ENCODE assay signal across 7 cellular contexts in genomic region chr5:91384671-91385430, GRCh38. TPM values are rescaled to one million over a fixed set of nuclear protein-coding genes. Genes with fewer than 3 reads are reported as not detected.
A peak's percentile ranks its signal among the peaks of the same experiment; 100 is the strongest.
DNase-seq lines count a peak whose midpoint lies in the region; ATAC-seq, FAIRE-seq and TF ChIP-seq lines count a peak whose summit lies in the region.

No MANE protein-coding gene starts in this region.

- POLR2A ChIA-PET in MCF 10A (lab: Yijun Ruan, JAX) = interaction anchor here (0.6 to 4.6 kb wide), 33 partner anchors 9 to 592 kb away, joined by 3 to 105 read pairs (median 13); no protein-coding TSS in a partner anchor

- TF ChIP-seq POLR2A in Peyer's patch (IDR thresholded peaks at IDR 0.05) = no peak

- H3K79me2 ChIP-seq in Loucy (ENCODE audit: insufficient read depth, low read length) = peaks cover 19% of the 10 kb centered on the region

- H3K4me3 ChIP-seq in Loucy (ENCODE audit: low read length, poor library complexity, severe bottlenecking) = peak overlapping the region; percentile 96
- peak overlapping the region in 2 of 4 donors; percentile 69 to 83 for H3K4me3 ChIP-seq in Peyer's patch

- H3K4me3 Mint-ChIP-seq in MCF 10A (ENCODE audit: unreplicated experiment) = peak overlapping the region; percentile 80

- H3K4me1 Mint-ChIP-seq in MCF 10A (ENCODE audit: insufficient read depth, unreplicated experiment) = no peaks in the 10 kb centered on the region

- no peaks in the 10 kb centered on the region for H3K9me3 Mint-ChIP-seq in MCF 10A (ENCODE audit: unreplicated experiment)

- H2AFZ ChIP-seq in Loucy (ENCODE audit: low read length) = no peak overlapping the region

- H3K9ac ChIP-seq in Loucy (ENCODE audit: low read depth, low read length, poor library complexity, severe bottlenecking) = peak overlapping the region; percentile 88

- H3K27me3 ChIP-seq in Loucy (ENCODE audit: insufficient read depth, low read length, poor library complexity, severe bottlenecking) = no peaks in the 10 kb centered on the region
- no peaks in the 10 kb centered on the region for H3K27me3 ChIP-seq in Peyer's patch

- H3K4me1 ChIP-seq in Loucy (ENCODE audit: insufficient read depth, low read length, poor library complexity, severe bottlenecking) (peaks cover 8% of the 10 kb centered on the region), Peyer's patch (no peaks in the 10 kb centered on the region)

- no peaks in the 10 kb centered on the region for H3K9me2 ChIP-seq in Loucy (replicated peaks; ENCODE audit: low read depth, low read length)

- peak overlapping the region; percentile 96 to 99 (median 98) for H3K27ac ChIP-seq in Peyer's patch

- intact Hi-C loops in MCF 10A (cut with micrococcal nuclease) = loop anchor here (1.0 to 2.0 kb wide), 6 partner anchors 34 to 519 kb away; no protein-coding TSS in a partner anchor

- ATAC-seq in GM21576 (IDR thresholded peaks at IDR 0.05; ENCODE audit: unreplicated experiment) = peak; percentile 13

- no peaks in the 10 kb centered on the region for H3K27me3 Mint-ChIP-seq in MCF 10A (ENCODE audit: insufficient read depth, unreplicated experiment)

- no TSS peak for BruUV-seq in MCF 10A (replicated peaks; lab: Mats Ljungman, UMichigan)

- H3K9me3 ChIP-seq in Loucy (ENCODE audit: insufficient read depth, low read depth, low read length) (no peaks in the 10 kb centered on the region), Peyer's patch (no peaks in the 10 kb centered on the region)

- peak; percentile 100 for FAIRE-seq in islet of Langerhans (lab: Jason Lieb, UNC)

- peak; percentile 86 for DNase-seq in EL
- DNase-seq in Peyer's patch = peak in 2 of 3 donors; percentile 57 to 70
- DNase-seq in MCF 10A (ENCODE audit: unreplicated experiment) = peak; percentile 92
- DNase-seq in smooth muscle cell of the brain vasculature (ENCODE audit: low read depth, low spot score) = peak; percentile 88

- peak overlapping the region; percentile 99 for H3K27ac Mint-ChIP-seq in MCF 10A (ENCODE audit: low read depth, unreplicated experiment)

- CTCF ChIA-PET in MCF 10A (lab: Yijun Ruan, JAX) = interaction anchor here (0.6 to 7.8 kb wide), 66 partner anchors 8 to 1912 kb away, joined by 3 to 175 read pairs (median 4); no protein-coding TSS in a partner anchor

- peak overlapping the region; percentile 98 for H3K4me2 ChIP-seq in Loucy (ENCODE audit: low read depth, low read length, poor library complexity, severe bottlenecking)

- H3F3A ChIP-seq in Loucy (ENCODE audit: low read depth) = no peaks in the 10 kb centered on the region

- no peaks in the 10 kb centered on the region for H4K20me1 ChIP-seq in Loucy (ENCODE audit: insufficient read depth, low read length, poor library complexity, severe bottlenecking)

- TF ChIP-seq CTCF in Loucy (conservative IDR thresholded peaks at IDR 0.05; ENCODE audit: low read length) = peak; percentile 81
- TF ChIP-seq CTCF in Peyer's patch (IDR thresholded peaks at IDR 0.05) = peak; percentile 95 to 100 (median 100)
- TF ChIP-seq CTCF in MCF 10A (IDR thresholded peaks at IDR 0.05; ENCODE audit: unreplicated experiment) = peak; percentile 80

- peaks cover 7% of the 10 kb centered on the region for H3K36me3 Mint-ChIP-seq in MCF 10A (ENCODE audit: insufficient read depth, unreplicated experiment)

- H3K36me3 ChIP-seq in Loucy (ENCODE audit: insufficient read depth, low read length) = no peaks in the 10 kb centered on the region
- H3K36me3 ChIP-seq in Peyer's patch = no peaks in the 10 kb centered on the region

RNA-seq across cellular contexts. Expression of gene ARRDC3, which starts 1.7 kb away (rescaled TPM):
- total RNA-seq in Peyer's patch = 10 to 100 TPM; 11.4 to 32.2 (median 17.7) TPM
- total RNA-seq in MCF 10A (2022) = 35.5 and 41.6 TPM in 2 replicates
